Comparison of ENCODE assay signal across 12 cellular contexts in the genomic region with DNA sequence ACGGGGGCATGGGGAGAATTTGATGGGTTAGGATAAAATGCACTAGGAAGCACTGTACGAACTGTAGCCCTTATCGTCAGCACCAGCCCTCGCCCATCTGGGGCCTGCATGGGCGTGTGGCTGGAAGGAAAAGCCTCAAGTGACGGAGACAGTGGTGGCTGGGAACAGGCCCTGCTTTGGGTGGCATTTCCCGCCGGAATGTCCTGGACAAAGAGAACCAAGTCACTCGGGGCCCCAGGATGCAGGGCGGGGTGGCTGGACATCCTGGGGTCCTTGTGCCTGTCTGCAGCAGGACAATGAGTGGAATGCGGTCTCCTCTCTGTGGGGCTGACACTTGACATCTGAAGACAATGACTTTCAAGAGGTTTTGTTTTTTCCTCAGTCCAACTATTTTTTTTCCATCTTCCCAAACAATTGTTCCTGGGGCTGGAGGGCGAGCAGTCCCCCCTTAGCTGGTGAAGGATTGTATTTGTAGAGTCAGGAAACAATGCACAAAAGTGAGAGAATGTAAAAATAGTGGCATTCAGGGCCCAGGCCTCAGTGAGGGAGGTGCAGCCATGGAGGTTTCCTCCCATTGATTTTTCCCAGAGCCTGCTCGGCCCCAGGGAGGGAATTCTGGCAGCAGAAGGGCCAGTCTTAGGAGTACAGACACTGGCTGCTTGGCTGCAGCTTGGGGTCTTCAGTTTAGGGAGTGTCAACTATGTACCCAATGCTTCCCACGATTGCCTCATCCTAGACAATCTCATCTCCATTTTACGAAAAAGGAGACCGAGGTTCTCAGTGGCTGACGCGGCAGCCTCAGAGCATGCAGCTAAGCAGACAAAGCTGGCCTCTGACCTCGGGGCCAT.
DNase-seq lines count a peak whose midpoint lies in the region; ATAC-seq, FAIRE-seq and TF ChIP-seq lines count a peak whose summit lies in the region.
"Had no signal": no experiment of that assay in that cellular context is flagged by ENCODE, and none has a peak within 500 bp of the region (broad histone marks: within the 10 kb centered on the region; RNA-seq: fewer than 3 reads in every experiment).

No MANE protein-coding gene starts in this region.

- no peak overlapping the region for H3K4me3 ChIP-seq in liver (ENCODE audit: low read depth in 1 of 3, low read length in 3 of 3)
- no peak overlapping the region for H3K4me3 ChIP-seq in HepG2 (replicated peaks in 1 of 3; ENCODE audit: insufficient read depth in 1 of 3, low read depth in 2 of 3, low read length in 3 of 3)
- no peak overlapping the region for H3K4me3 ChIP-seq in MG63

- H3K36me3 ChIP-seq in liver (ENCODE audit: control insufficient read depth in 4 of 4, insufficient read depth in 3 of 4, low read depth in 1 of 4, low read length in 3 of 4) (no peaks in the 10 kb centered on the region), HepG2 (replicated peaks in 1 of 2; ENCODE audit: control insufficient read depth in 1 of 2, insufficient read depth in 2 of 2, low read length in 2 of 2) (no peaks in the 10 kb centered on the region), MG63 (no peaks in the 10 kb centered on the region)

- H3K27me3 ChIP-seq in liver (ENCODE audit: control insufficient read depth in 4 of 4, insufficient read depth in 4 of 4, low read length in 3 of 4) (no peaks in the 10 kb centered on the region), HepG2 (ENCODE audit: control insufficient read depth in 1 of 2, insufficient read depth in 2 of 2, low read length in 2 of 2) (peaks cover 9 to 50% of the 10 kb centered on the region in 2 experiments; a peak in 4 of 5 replicates), MG63 (no peaks in the 10 kb centered on the region)

- in situ Hi-C loops in HepG2 (cut with HindIII; ENCODE audit: extremely low pct_ligation_motif_present, low pct_unique_long_range_greater_than_20kb) = no loop called here

- ATAC-seq in HepG2 (no peak; the same call in 2 of the 3 replicates), memory B cell (ENCODE audit: low read depth) (no peak), HG03571 (IDR thresholded peaks at IDR 0.05; ENCODE audit: unreplicated experiment) (no peak), HG02763 (IDR thresholded peaks at IDR 0.05; ENCODE audit: unreplicated experiment) (no peak)

- TF ChIP-seq CTCF in liver (IDR thresholded peaks at IDR 0.05; ENCODE audit: low read depth, low read length, missing input control) (no peak), HepG2 (CRISPR knock-in tag; IDR thresholded peaks at IDR 0.05) (no peak)

- no peak overlapping the region for H2AFZ ChIP-seq in HepG2 (ENCODE audit: low read length)

- peaks cover 69% of the 10 kb centered on the region for H3K4me1 Mint-ChIP-seq in memory B cell

- H4K20me1 ChIP-seq in HepG2 (ENCODE audit: insufficient read depth, low read length) = no peaks in the 10 kb centered on the region

- intact Hi-C loops in HepG2 (cut with micrococcal nuclease; ENCODE audit: unreplicated experiment) = no loop called here

- H3K4me1 ChIP-seq in liver (ENCODE audit: control insufficient read depth in 4 of 4, insufficient read depth in 4 of 4, low read length in 3 of 4) (no peaks in the 10 kb centered on the region), HepG2 (ENCODE audit: insufficient read depth, low read length) (no peaks in the 10 kb centered on the region)

- H3K27ac Mint-ChIP-seq in memory B cell = peak overlapping the region; percentile 79

- no peak for TF ChIP-seq POLR2A in HepG2 (IDR thresholded peaks at IDR 0.05; ENCODE audit: insufficient read depth in 1 of 2, low read depth in 2 of 2, low read length in 2 of 2)

- H3K27me3 Mint-ChIP-seq in memory B cell = no peaks in the 10 kb centered on the region

- POLR2A ChIA-PET in HepG2 (lab: Yijun Ruan, JAX) = no interaction called here

- CTCF ChIA-PET in HepG2 (lab: Yijun Ruan, JAX; ENCODE audit: low intra/inter-chr PET ratio, low total read pairs) = no interaction called here

- H3K9me3 ChIP-seq in liver (ENCODE audit: control insufficient read depth in 4 of 4, low read length in 3 of 4) (no peaks in the 10 kb centered on the region), HepG2 (ENCODE audit: low read length) (0 out of 2 replicates have a peak, but pooled peaks cover 4% of the 10 kb centered on the region), MG63 (no peaks in the 10 kb centered on the region)

- 77% methylated on average over 19 of the region's 19 CpGs for WGBS in liver
- 37% methylated on average over 19 of the region's 19 CpGs for WGBS in HepG2 (ENCODE audit: low lambda C conversion rate)

- H3K79me2 ChIP-seq in HepG2 (ENCODE audit: insufficient read depth, low read length) = no peaks in the 10 kb centered on the region

- no peak overlapping the region for H3K9ac ChIP-seq in liver (ENCODE audit: low read depth in 1 of 2, low read length in 2 of 2)
- H3K9ac ChIP-seq in HepG2 (ENCODE audit: insufficient read depth, low read depth, low read length) = no peak overlapping the region

- TF ChIP-seq EP300 in HepG2 (IDR thresholded peaks at IDR 0.05; ENCODE audit: low read depth in 2 of 2, low read length in 2 of 2) (no peak), HepG2 (CRISPR knock-in tag; IDR thresholded peaks at IDR 0.05; ENCODE audit: borderline replicate concordance) (no peak)

- H3K4me2 ChIP-seq in HepG2 (ENCODE audit: low read depth, low read length) = no peak overlapping the region

- no peak overlapping the region for H3K27ac ChIP-seq in liver (ENCODE audit: low read depth in 1 of 2, low read length in 2 of 2)
- no peak overlapping the region for H3K27ac ChIP-seq in HepG2 (ENCODE audit: extremely low read length, insufficient read depth, low read length)

- H3K36me3 Mint-ChIP-seq in memory B cell = peaks cover 17% of the 10 kb centered on the region

- DNase-seq in HepG2 (ENCODE audit: low spot score) = no peak
- DNase-seq in dermis blood vessel endothelial cell = peak; percentile 57
- no peak for DNase-seq in memory B cell (ENCODE audit: low spot score in 2 of 2)
- DNase-seq in MG63 = no peak
- DNase-seq in GM19238 (ENCODE audit: insufficient read length, low spot score) = no peak
- DNase-seq: activated T-cell treated with anti-CD3 and anti-CD28 coated beads, Interleukin-2, amount 50 U/mL, for 48 hours; NCI-H187 treated with DMSO at 0.1 percent for 48 hours; T-helper 2 cell had no signal

- no peak for TF ChIP-seq RAD21 in liver (IDR thresholded peaks at IDR 0.05)
- no peak for TF ChIP-seq RAD21 in HepG2 (CRISPR knock-in tag; IDR thresholded peaks at IDR 0.05)

- no peak overlapping the region for H3K4me3 Mint-ChIP-seq in memory B cell

- BruUV-seq in HepG2 (replicated peaks; lab: Mats Ljungman, UMichigan) = no TSS peak

- no peaks in the 10 kb centered on the region for H3K9me3 Mint-ChIP-seq in memory B cell

- FAIRE-seq in HepG2 (lab: Jason Lieb, UNC) = no peak
- FAIRE-seq: G401.6 had no signal

TF ChIP-seq in liver, 16 proteins besides CTCF, POLR2A, EP300 and RAD21:
- no peak for TF ChIP-seq FOXA2 (IDR thresholded peaks at IDR 0.05)
- peak; percentile 64 for TF ChIP-seq NR2F2 (IDR thresholded peaks at IDR 0.05)
- TF ChIP-seq SP1 (IDR thresholded peaks at IDR 0.05) = peak; percentile 23

TF ChIP-seq in HepG2, 621 proteins besides CTCF, POLR2A, EP300 and RAD21:
- TF ChIP-seq ZNF790 (CRISPR knock-in tag; IDR thresholded peaks at IDR 0.05; ENCODE audit: borderline replicate concordance) = no peak
- no peak for TF ChIP-seq SNAI1 (CRISPR knock-in tag; IDR thresholded peaks at IDR 0.05; ENCODE audit: borderline replicate concordance)
- no peak for TF ChIP-seq ASH2L (IDR thresholded peaks at IDR 0.05; ENCODE audit: insufficient read length, low read depth, low read length)
